Comparison of ENCODE assay signal across 30 cellular contexts in genomic region chr14:36823651-36824050, GRCh38.
"Had no signal": no experiment of that assay in that cellular context is flagged by ENCODE, and none has a peak within 500 bp of the region (broad histone marks: within the 10 kb centered on the region; RNA-seq: fewer than 3 reads in every experiment).

No MANE protein-coding gene starts in this region.

- H3K4me3 ChIP-seq: adrenal gland, ascending aorta, body of pancreas, breast epithelium, cardiac muscle cell had no signal

- DNase-seq: activated effector memory CD4-positive, alpha-beta T cell treated with anti-CD3 and anti-CD28 coated beads, Interleukin-2, amount 50 U/mL, for 16 hours; activated effector memory CD4-positive, alpha-beta T cell treated with Interleukin-2 at 50 U/mL for 16 hours; activated gamma-delta T cell; activated gamma-delta T cell treated with Interleukin-2 at 50 U/mL for 16 hours; activated naive CD4-positive, alpha-beta T cell; activated naive CD4-positive, alpha-beta T cell treated with anti-CD3 and anti-CD28 coated beads for 36 hours; activated naive CD4-positive, alpha-beta T cell treated with anti-CD3 and anti-CD28 coated beads, Interleukin-2, amount 10 ng/mL, durations not matched to agents 7 days and 5 days; activated naive CD4-positive, alpha-beta T cell treated with anti-CD3 and anti-CD28 coated beads, Interleukin-2, amount 50 U/mL, for 16 hours; activated naive CD4-positive, alpha-beta T cell treated with Interleukin-2 at 50 U/mL for 16 hours; activated naive CD8-positive, alpha-beta T cell treated with anti-CD3 and anti-CD28 coated beads for 36 hours; activated naive CD8-positive, alpha-beta T cell treated with anti-CD3 and anti-CD28 coated beads, Interleukin-2, amount 10 ng/mL, durations not matched to agents 7 days and 5 days; activated naive CD8-positive, alpha-beta T cell treated with anti-CD3 and anti-CD28 coated beads, Interleukin-2, amount 50 U/mL, for 24 hours; activated T-cell treated with anti-CD3 and anti-CD28 coated beads, Interleukin-2, amount 50 U/mL, for 1 hour; activated T-cell treated with anti-CD3 and anti-CD28 coated beads, Interleukin-2, amount 50 U/mL, for 24 hours; activated T-cell treated with anti-CD3 and anti-CD28 coated beads, Interleukin-2, amount 50 U/mL, for 4 hours; activated T-cell treated with anti-CD3 and anti-CD28 coated beads, Interleukin-2, amount 50 U/mL, for 48 hours; activated T-cell treated with anti-CD3 and anti-CD28 coated beads, Interleukin-2, amount 50 U/mL, for 72 hours; adrenal gland; amniotic stem cell; amygdala; anterior cingulate cortex; aorta; body of pancreas; brain microvascular endothelial cell; caudate nucleus; central memory CD4-positive, alpha-beta T cell; cerebellar nuclear complex had no signal

- H3K36me3 ChIP-seq: adrenal gland, ascending aorta, brain microvascular endothelial cell, breast epithelium, cardiac muscle cell had no signal

- H3K4me1 ChIP-seq: adrenal gland, ascending aorta, body of pancreas, breast epithelium had no signal

- H3K9me3 ChIP-seq: ascending aorta, body of pancreas, breast epithelium had no signal

- H3K27ac ChIP-seq: adrenal gland, ascending aorta, body of pancreas, brain microvascular endothelial cell, breast epithelium, cardiac muscle cell had no signal
